Comparison of ENCODE assay signal across 15 cellular contexts in the genomic region with DNA sequence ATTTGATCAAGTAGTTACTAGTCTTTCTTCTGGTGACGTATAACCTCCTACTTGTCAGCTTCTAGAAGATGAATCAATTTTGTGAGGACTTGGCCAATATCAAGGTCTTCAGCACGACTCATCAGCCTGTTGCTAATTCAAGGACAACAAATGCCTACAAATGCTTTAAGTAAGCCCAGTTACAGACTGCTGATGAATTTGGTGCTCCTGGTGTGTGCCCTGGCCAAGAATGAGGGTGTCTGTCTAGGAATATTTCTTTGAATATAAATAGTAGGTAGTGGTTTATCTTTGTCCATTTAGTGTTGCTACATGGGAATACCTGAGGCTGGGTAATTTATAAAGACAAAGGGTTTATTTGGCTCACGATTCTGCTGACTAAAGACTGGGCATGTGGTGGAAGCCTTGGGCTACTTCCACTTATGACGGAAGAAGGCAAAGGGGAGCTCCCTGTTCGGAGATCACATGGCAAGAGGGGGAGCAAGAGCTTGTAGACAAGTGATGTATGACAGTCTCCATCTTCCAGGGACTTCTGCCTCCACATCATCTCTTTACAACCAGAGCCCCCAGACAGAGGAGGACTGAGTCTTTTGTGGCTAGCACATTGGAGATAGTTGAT.
DNase-seq lines count a peak whose midpoint lies in the region; ATAC-seq, FAIRE-seq and TF ChIP-seq lines count a peak whose summit lies in the region.
"Had no signal": no experiment of that assay in that cellular context is flagged by ENCODE, and none has a peak within 500 bp of the region (broad histone marks: within the 10 kb centered on the region; RNA-seq: fewer than 3 reads in every experiment).

No MANE protein-coding gene starts in this region.

- DNase-seq in COLO829 (ENCODE audit: low spot score): peak; percentile 34
- peak; percentile 51 for DNase-seq in MV-4-11 (lab: John Stamatoyannopoulos, UW)
- DNase-seq in epithelial cell of esophagus (ENCODE audit: low read depth): peak; percentile 77
- no peak for DNase-seq in mesothelial cell of epicardium (ENCODE audit: low spot score in 2 of 2, unreplicated experiment in 2 of 2)
- DNase-seq in kidney: no peak
- no peak for DNase-seq in stimulated activated CD4-positive, alpha-beta T cell treated with anti-CD3 and anti-CD28 coated beads, Interleukin-15, amount 100 ng/mL, for 24 hours
- DNase-seq in stimulated activated CD4-positive, alpha-beta T cell treated with anti-CD3 and anti-CD28 coated beads, Interleukin-2, amount 100 ng/mL, for 24 hours: no peak
- DNase-seq: activated CD8-positive, alpha-beta T cell treated with anti-CD3 and anti-CD28 coated beads, Interleukin-2, amount 10 ng/mL, durations not matched to agents 7 days and 5 days; activated naive CD4-positive, alpha-beta T cell treated with Interleukin-2 at 50 U/mL for 16 hours; CD4-positive, alpha-beta memory T cell; NCI-H2081 treated with DMSO at 0.1 percent for 48 hours; stimulated activated CD4-positive, alpha-beta T cell treated with anti-CD3 and anti-CD28 coated beads, Interleukin-1b, Interleukin-23, amount 100 ng/mL, for 48 hours; stimulated activated naive CD4-positive, alpha-beta T cell had no signal

- H3K4me1 Mint-ChIP-seq in mesothelial cell of epicardium: peaks cover 18% of the 10 kb centered on the region

- intact Hi-C loops in kidney (cut with DNase I): no loop called here

- peak overlapping the region; percentile 14 for H3K27ac Mint-ChIP-seq in mesothelial cell of epicardium
- H3K27ac Mint-ChIP-seq: activated CD8-positive, alpha-beta T cell treated with anti-CD3 and anti-CD28 coated beads, Interleukin-2, amount 10 ng/mL, durations not matched to agents 7 days and 5 days; CD4-positive, alpha-beta memory T cell had no signal

- peaks cover 4% of the 10 kb centered on the region for H3K9me3 Mint-ChIP-seq in mesothelial cell of epicardium

- TF ChIP-seq CTCF in epithelial cell of esophagus (IDR thresholded peaks at IDR 0.05; ENCODE audit: insufficient read depth, low read depth, low read length, missing control alignments) (no peak), mesothelial cell of epicardium (IDR thresholded peaks at IDR 0.05; ENCODE audit: unreplicated experiment) (no peak), kidney (IDR thresholded peaks at IDR 0.05; ENCODE audit: borderline replicate concordance, extremely low read depth, insufficient read depth) (no peak)

- H3K36me3 Mint-ChIP-seq in mesothelial cell of epicardium: peaks cover 1% of the 10 kb centered on the region

- no peak overlapping the region for H3K4me3 Mint-ChIP-seq in mesothelial cell of epicardium
- H3K4me3 Mint-ChIP-seq: activated CD8-positive, alpha-beta T cell treated with anti-CD3 and anti-CD28 coated beads, Interleukin-2, amount 10 ng/mL, durations not matched to agents 7 days and 5 days; CD4-positive, alpha-beta memory T cell had no signal

- H3K27me3 Mint-ChIP-seq in mesothelial cell of epicardium (ENCODE audit: low read depth): no peaks in the 10 kb centered on the region
- H3K27me3 Mint-ChIP-seq: CD4-positive, alpha-beta memory T cell had no signal

- no peak overlapping the region for H3K27ac ChIP-seq in kidney (ENCODE audit: low read depth in 2 of 2, low read length in 2 of 2)

- FAIRE-seq in kidney (lab: Jason Lieb, UNC): no peak
- FAIRE-seq: colon had no signal

- H3K4me3 ChIP-seq in epithelial cell of esophagus (ENCODE audit: low read length) (no peak overlapping the region), kidney (ENCODE audit: low read length in 2 of 2) (no peak overlapping the region)

- no peaks in the 10 kb centered on the region for H3K9me3 ChIP-seq in kidney (ENCODE audit: control insufficient read depth in 1 of 2, low read length in 2 of 2)

- ATAC-seq in GM21390 (IDR thresholded peaks at IDR 0.05; ENCODE audit: unreplicated experiment): no peak
- ATAC-seq: activated CD8-positive, alpha-beta T cell treated with anti-CD3 and anti-CD28 coated beads, Interleukin-2, amount 10 ng/mL, durations not matched to agents 7 days and 5 days had no signal

- no peaks in the 10 kb centered on the region for H3K4me1 ChIP-seq in kidney (ENCODE audit: control insufficient read depth in 1 of 2, insufficient read depth in 1 of 2, low read depth in 1 of 2, low read length in 2 of 2)

- H3K9ac ChIP-seq in kidney (ENCODE audit: low read length in 2 of 2): no peak overlapping the region

- no peaks in the 10 kb centered on the region for H3K36me3 ChIP-seq in kidney (ENCODE audit: control insufficient read depth in 1 of 2, insufficient read depth in 2 of 2, low read length in 2 of 2)

Comparison
In these comparisons a context has a peak if more than half of its experiments do, and no peak if none do; other contexts are left out.
1. DNase-seq: peak in COLO829 (single experiment), MV-4-11 (single experiment) and epithelial cell of esophagus (single experiment); none in mesothelial cell of epicardium (0 of 2), kidney (single experiment), stimulated activated CD4-positive, alpha-beta T cell treated with anti-CD3 and anti-CD28 coated beads, Interleukin-15, amount 100 ng/mL, for 24 hours (single experiment) and stimulated activated CD4-positive, alpha-beta T cell treated with anti-CD3 and anti-CD28 coated beads, Interleukin-2, amount 100 ng/mL, for 24 hours (0 of 2).